Comparison of ENCODE assay signal across 9 cellular contexts in the genomic region with DNA sequence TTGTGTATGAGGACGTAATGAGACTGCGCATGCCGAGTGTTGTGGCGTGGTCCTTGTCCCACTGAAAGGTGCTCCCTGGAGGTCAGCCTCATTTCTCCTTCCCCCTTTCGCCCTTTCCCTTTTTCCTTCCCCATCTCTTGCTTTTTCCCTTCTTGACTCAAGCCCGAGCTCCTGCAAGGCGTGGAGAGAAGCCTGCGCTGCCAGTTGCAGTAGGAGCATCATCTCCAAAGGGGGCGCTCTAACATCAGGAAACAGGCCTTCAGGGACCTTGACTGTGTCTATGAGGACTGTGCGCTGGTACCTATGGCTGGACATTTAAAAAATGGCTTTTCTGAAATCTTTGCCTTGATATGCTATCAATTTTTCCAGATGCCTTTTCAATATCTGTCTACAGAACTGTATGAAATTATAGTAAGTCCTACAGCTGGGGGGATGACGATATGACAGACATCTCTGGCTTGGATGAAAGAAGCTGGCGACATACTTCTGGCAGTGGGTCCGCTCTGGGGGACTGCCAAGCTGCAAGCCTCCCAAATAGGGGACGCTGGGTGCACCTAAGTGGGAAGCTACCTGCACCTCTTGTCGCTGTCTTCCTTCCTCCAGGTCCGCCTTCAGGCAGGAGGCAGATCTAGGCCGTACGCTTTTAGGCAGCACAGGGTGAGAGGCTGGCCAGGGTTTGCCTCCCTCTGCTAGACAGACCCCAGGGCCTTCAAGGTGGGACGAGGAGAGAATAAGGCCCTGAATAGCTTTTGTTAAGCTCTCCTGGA.
DNase-seq lines count a peak whose midpoint lies in the region; ATAC-seq and TF ChIP-seq lines count a peak whose summit lies in the region.
"Had no signal": no experiment of that assay in that cellular context is flagged by ENCODE, and none has a peak within 500 bp of the region (broad histone marks: within the 10 kb centered on the region; RNA-seq: fewer than 3 reads in every experiment).

No MANE protein-coding gene starts in this region.

- no peaks in the 10 kb centered on the region for H3K4me1 Mint-ChIP-seq in activated T-cell treated with anti-CD3 and anti-CD28 coated beads, Interleukin-2, amount 50 U/mL, for 24 hours (ENCODE audit: low read depth)
- H3K4me1 Mint-ChIP-seq: activated naive CD4-positive, alpha-beta T cell treated with anti-CD3 and anti-CD28 coated beads, Interleukin-2, amount 50 U/mL, for 24 hours had no signal

- H3K4me3 ChIP-seq in MG63 = no peak overlapping the region
- no peak overlapping the region for H3K4me3 ChIP-seq in RWPE2 (ENCODE audit: severe bottlenecking)

- H3K4me3 Mint-ChIP-seq in activated T-cell treated with anti-CD3 and anti-CD28 coated beads, Interleukin-2, amount 50 U/mL, for 24 hours = no peak overlapping the region
- H3K4me3 Mint-ChIP-seq: activated naive CD4-positive, alpha-beta T cell treated with anti-CD3 and anti-CD28 coated beads, Interleukin-2, amount 50 U/mL, for 24 hours had no signal

- intact Hi-C loops in posterior cingulate gyrus (cut with DNase I) = loop anchor here (5.0 kb wide), 1 partner anchor 1503 kb away; no protein-coding TSS in a partner anchor

- no peaks in the 10 kb centered on the region for H3K27me3 ChIP-seq in MG63
- H3K27me3 ChIP-seq in RWPE2 (ENCODE audit: insufficient read depth, poor library complexity, severe bottlenecking) = no peaks in the 10 kb centered on the region

- no peaks in the 10 kb centered on the region for H3K36me3 Mint-ChIP-seq in activated T-cell treated with anti-CD3 and anti-CD28 coated beads, Interleukin-2, amount 50 U/mL, for 24 hours (ENCODE audit: low read depth)
- H3K36me3 Mint-ChIP-seq: activated naive CD4-positive, alpha-beta T cell treated with anti-CD3 and anti-CD28 coated beads, Interleukin-2, amount 50 U/mL, for 24 hours had no signal

- no peak overlapping the region for H3K27ac ChIP-seq in RWPE2 (ENCODE audit: poor library complexity, severe bottlenecking)

- H3K4me1 ChIP-seq in RWPE2 (ENCODE audit: insufficient read depth, poor library complexity, severe bottlenecking) = no peaks in the 10 kb centered on the region

- peak; percentile 23 for TF ChIP-seq CTCF in RWPE2 (IDR thresholded peaks at IDR 0.05; ENCODE audit: poor library complexity, severe bottlenecking)

- no peaks in the 10 kb centered on the region for H3K9me3 Mint-ChIP-seq in activated T-cell treated with anti-CD3 and anti-CD28 coated beads, Interleukin-2, amount 50 U/mL, for 24 hours
- H3K9me3 Mint-ChIP-seq: activated naive CD4-positive, alpha-beta T cell treated with anti-CD3 and anti-CD28 coated beads, Interleukin-2, amount 50 U/mL, for 24 hours had no signal

- peaks cover 19% of the 10 kb centered on the region for H3K27me3 Mint-ChIP-seq in activated T-cell treated with anti-CD3 and anti-CD28 coated beads, Interleukin-2, amount 50 U/mL, for 24 hours

- DNase-seq in activated T-cell treated with anti-CD3 and anti-CD28 coated beads for 48 hours (ENCODE audit: low read depth) = peak; percentile 7
- DNase-seq in activated T-cell treated with anti-CD3 and anti-CD28 coated beads, Interleukin-2, amount 50 U/mL, for 24 hours = no peak
- DNase-seq in MG63 = peak; percentile 31
- DNase-seq in RWPE2 (ENCODE audit: low spot score) = no peak
- DNase-seq in foreskin melanocyte = peak; percentile 7
- peak; percentile 49 to 95 (median 74) for DNase-seq in posterior cingulate gyrus
- DNase-seq in KG1 (lab: John Stamatoyannopoulos, UW) = no peak

- H3K36me3 ChIP-seq in MG63 (no peaks in the 10 kb centered on the region), RWPE2 (ENCODE audit: low read depth) (no peaks in the 10 kb centered on the region)

- no peak overlapping the region for H3K27ac Mint-ChIP-seq in activated T-cell treated with anti-CD3 and anti-CD28 coated beads, Interleukin-2, amount 50 U/mL, for 24 hours
- H3K27ac Mint-ChIP-seq: activated naive CD4-positive, alpha-beta T cell treated with anti-CD3 and anti-CD28 coated beads, Interleukin-2, amount 50 U/mL, for 24 hours had no signal

- ATAC-seq in RWPE2 (ENCODE audit: low read depth) (no peak), GM21529 (IDR thresholded peaks at IDR 0.05; ENCODE audit: unreplicated experiment) (no peak)

- H3K9me3 ChIP-seq in MG63 = no peaks in the 10 kb centered on the region
- no peaks in the 10 kb centered on the region for H3K9me3 ChIP-seq in RWPE2 (ENCODE audit: severe bottlenecking)

Comparison
In these comparisons a context has a peak if more than half of its experiments do, and no peak if none do; other contexts are left out.
1. DNase-seq: peak in activated T-cell treated with anti-CD3 and anti-CD28 coated beads for 48 hours (single experiment), MG63 (single experiment), foreskin melanocyte (single experiment) and posterior cingulate gyrus (10 of 10); none in activated T-cell treated with anti-CD3 and anti-CD28 coated beads, Interleukin-2, amount 50 U/mL, for 24 hours (single experiment), RWPE2 (single experiment) and KG1 (single experiment).